Comparison of ENCODE assay signal across 8 cellular contexts in genomic region chr2:64608867-64609228, GRCh38. TPM values are rescaled to one million over a fixed set of nuclear protein-coding genes. Genes with fewer than 3 reads are reported as not detected.
DNase-seq lines count a peak whose midpoint lies in the region; ATAC-seq, FAIRE-seq and TF ChIP-seq lines count a peak whose summit lies in the region.

No MANE protein-coding gene starts in this region.

- peak overlapping the region; percentile 70 for H2AFZ ChIP-seq in GM12878 (ENCODE audit: control insufficient read depth, low read depth, low read length)

- POLR2A ChIA-PET in CD4-positive, alpha-beta memory T cell (lab: Charles Lee; ENCODE audit: partially characterized antibody) = interaction anchor here (0.6 to 5.2 kb wide), 12 partner anchors 14 to 618 kb away, joined by 3 to 63 read pairs (median 3); partner anchors contain the start of genes ACTR2, AFTPH and SERTAD2
- POLR2A ChIA-PET in GM12878 (lab: Charles Lee) = interaction anchor here (0.9 to 3.8 kb wide), 4 partner anchors 32 to 315 kb away, joined by 3 to 20 read pairs (median 7); partner anchors contain the start of gene SERTAD2

- peak; percentile 1 for ATAC-seq in HG03175 (IDR thresholded peaks at IDR 0.05; ENCODE audit: unreplicated experiment)
- peak; percentile 6 for ATAC-seq in GM12878

- H4K20me1 ChIP-seq in GM12878 (ENCODE audit: control insufficient read depth, insufficient read depth) = no peaks in the 10 kb centered on the region

- 11% methylated on average over 3 of the region's 20 CpGs for WGBS in GM12878 (ENCODE audit: insufficient coverage, insufficient replicate concordance, low lambda C conversion rate, missing lambda C conversion rate)
- WGBS in small intestine, 3 donors = 5 to 22% (median 18%) methylated on average over 10 to 20 of the region's 20 CpGs

- no peaks in the 10 kb centered on the region for H3K36me3 ChIP-seq in CD4-positive, alpha-beta memory T cell (ENCODE audit: insufficient read depth, low read length)
- no peaks in the 10 kb centered on the region for H3K36me3 ChIP-seq in GM12878 (ENCODE audit: control insufficient read depth in 2 of 2, insufficient read depth in 2 of 2, low read length in 1 of 2)
- H3K36me3 ChIP-seq in small intestine (ENCODE audit: control insufficient read depth in 2 of 2, insufficient read depth in 2 of 2, low read length in 2 of 2) = no peaks in the 10 kb centered on the region

- peak overlapping the region in 4 of 7 donors; percentile 68 to 81 (median 78) for H3K27ac Mint-ChIP-seq in CD4-positive, alpha-beta memory T cell

- peak overlapping the region in 1 of 2 donors; percentile 61 for H3K4me3 ChIP-seq in CD4-positive, alpha-beta memory T cell (ENCODE audit: low read length in 2 of 2)
- peak overlapping the region; percentile 56; the same call in 1 of the 2 replicates for H3K4me3 ChIP-seq in GM12878
- peak overlapping the region in 1 of 2 donors; percentile 63 for H3K4me3 ChIP-seq in small intestine (ENCODE audit: low read depth in 1 of 2, low read length in 2 of 2)

- no peak for TF ChIP-seq EP300 in GM12878 (IDR thresholded peaks at IDR 0.05; ENCODE audit: borderline replicate concordance in 1 of 2, control insufficient read depth in 1 of 2, low read depth in 2 of 2, low read length in 2 of 2)

- intact Hi-C loops in CD4-positive, alpha-beta memory T cell (cut with micrococcal nuclease) = loop anchor here (10.0 kb wide), 2 partner anchors 446 to 464 kb away; partner anchors contain the start of genes CEP68 and PELI1
- intact Hi-C loops in GM12878 (cut with micrococcal nuclease; ENCODE audit: unreplicated experiment) = loop anchor here (5.0 kb wide), 1 partner anchor 253 kb away; no protein-coding TSS in a partner anchor

- no peak for DNase-seq in CD4-positive, alpha-beta memory T cell
- DNase-seq in GM12878 (ENCODE audit: low read depth, low spot score) = no peak
- DNase-seq in mesenteric fat pad (ENCODE audit: low spot score) = peak; percentile 89
- DNase-seq in substantia nigra (lab: John Stamatoyannopoulos, UW) = no peak
- no peak for DNase-seq in small intestine
- DNase-seq in NCI-H526 treated with DMSO at 0.1 percent for 48 hours (lab: John Stamatoyannopoulos, UW) = no peak
- DNase-seq in NCI-H82 (lab: John Stamatoyannopoulos, UW) = no peak

- H3K9me3 ChIP-seq in CD4-positive, alpha-beta memory T cell (ENCODE audit: control insufficient read depth in 1 of 2, low read length in 2 of 2) = no peaks in the 10 kb centered on the region
- H3K9me3 ChIP-seq in GM12878 (replicated peaks; ENCODE audit: control insufficient read depth, insufficient read depth, low read length) (no peaks in the 10 kb centered on the region; the same call in 2 of the 3 replicates), small intestine (ENCODE audit: control insufficient read depth, low read depth) (no peaks in the 10 kb centered on the region)

- H3K79me2 ChIP-seq in GM12878 (ENCODE audit: control insufficient read depth, insufficient read depth, low read length) = no peaks in the 10 kb centered on the region

- peaks cover 38% of the 10 kb centered on the region for H3K4me1 ChIP-seq in CD4-positive, alpha-beta memory T cell (ENCODE audit: insufficient read depth, low read length)
- H3K4me1 ChIP-seq in GM12878 (ENCODE audit: control insufficient read depth, insufficient read depth, low read length) = peaks cover 38% of the 10 kb centered on the region
- H3K4me1 ChIP-seq in small intestine (ENCODE audit: control insufficient read depth in 2 of 2, insufficient read depth in 1 of 2, low read depth in 1 of 2, low read length in 1 of 2) = peaks cover 5 to 8% of the 10 kb centered on the region in 2 donors

- no peak for FAIRE-seq in GM12878 (lab: Jason Lieb, UNC)
- FAIRE-seq in small intestine (lab: Jason Lieb, UNC) = no peak

- H3K9me3 Mint-ChIP-seq in CD4-positive, alpha-beta memory T cell = no peaks in the 10 kb centered on the region

- no peaks in the 10 kb centered on the region for H3K27me3 Mint-ChIP-seq in CD4-positive, alpha-beta memory T cell

- H3K9ac ChIP-seq in GM12878 (ENCODE audit: control insufficient read depth, insufficient read depth, low read length) = peak overlapping the region; percentile 66

- in situ Hi-C loops in GM12878 (cut with MboI) = no loop called here

- H3K27me3 ChIP-seq in CD4-positive, alpha-beta memory T cell (ENCODE audit: insufficient read depth, low read length) = no peaks in the 10 kb centered on the region
- H3K27me3 ChIP-seq in GM12878 (replicated peaks in 1 of 2; ENCODE audit: control insufficient read depth in 2 of 2, insufficient read depth in 2 of 2, low read length in 1 of 2) (no peaks in the 10 kb centered on the region), small intestine (ENCODE audit: control insufficient read depth in 2 of 2, insufficient read depth in 2 of 2, low read length in 2 of 2) (no peaks in the 10 kb centered on the region)

- no TSS peak for BruUV-seq in GM12878 (replicated peaks; lab: Mats Ljungman, UMichigan)

- TF ChIP-seq POLR2A in GM12878 (IDR thresholded peaks at IDR 0.05; ENCODE audit: low read depth, low read length) = no peak

- no peak for TF ChIP-seq CTCF in GM12878 (IDR thresholded peaks at IDR 0.05 in 2 of 3, conservative IDR thresholded peaks at IDR 0.05 in 1 of 3; ENCODE audit: control insufficient read depth in 2 of 3, extremely low read depth in 1 of 3, insufficient read depth in 1 of 3, low read depth in 3 of 3, low read length in 3 of 3)

- peak overlapping the region; percentile 53 for H3K4me2 ChIP-seq in GM12878 (ENCODE audit: control insufficient read depth, insufficient read depth)

- no peak for TF ChIP-seq RAD21 in GM12878 (IDR thresholded peaks at IDR 0.05; ENCODE audit: insufficient read depth, low read depth, low read length)

- CTCF ChIA-PET in CD4-positive, alpha-beta memory T cell (lab: Charles Lee; ENCODE audit: partially characterized antibody) = interaction anchor here (0.6 to 5.7 kb wide), 9 partner anchors 9 to 225 kb away, joined by 3 to 54 read pairs (median 6); partner anchors contain the start of genes AFTPH and SERTAD2
- CTCF ChIA-PET in GM12878 (lab: Yijun Ruan, JAX) = interaction anchor here (0.6 to 5.7 kb wide), 18 partner anchors 9 to 490 kb away, joined by 3 to 37 read pairs (median 6); partner anchors contain the start of gene AFTPH

- RAD21 ChIA-PET in GM12878 (lab: Charles Lee; ENCODE audit: unreplicated experiment) = interaction anchor here (1.0 to 5.3 kb wide), 13 partner anchors 9 to 254 kb away, joined by 3 to 73 read pairs (median 17); partner anchors contain the start of genes AFTPH and SERTAD2

- no peaks in the 10 kb centered on the region for H3K36me3 Mint-ChIP-seq in CD4-positive, alpha-beta memory T cell

- peak overlapping the region; percentile 72 to 83 (median 76) for H3K4me3 Mint-ChIP-seq in CD4-positive, alpha-beta memory T cell

- SMC1A ChIA-PET in GM12878 (lab: Charles Lee; ENCODE audit: uncharacterized antibody, unreplicated experiment) = interaction anchor here (1.0 to 4.9 kb wide), 6 partner anchors 9 to 278 kb away, joined by 4 to 48 read pairs (median 39); partner anchors contain the start of gene AFTPH

- H3K4me1 Mint-ChIP-seq in CD4-positive, alpha-beta memory T cell = peaks cover 10 to 33% (median 22%) of the 10 kb centered on the region in 4 donors

- H3K27ac ChIP-seq in CD4-positive, alpha-beta memory T cell (ENCODE audit: low read depth, low read length) = peak overlapping the region; percentile 42
- H3K27ac ChIP-seq in GM12878 (ENCODE audit: control insufficient read depth, insufficient read depth) (peak overlapping the region; percentile 14; the same call in 1 of the 2 replicates), substantia nigra (ENCODE audit: low read depth, low read length, poor library complexity, severe bottlenecking) (no peak overlapping the region), small intestine (ENCODE audit: low read depth in 1 of 2, low read length in 1 of 2) (no peak overlapping the region)

TF ChIP-seq in GM12878, 131 proteins besides CTCF, POLR2A, EP300 and RAD21 (continues in another document):
- TF ChIP-seq PAX5 (IDR thresholded peaks at IDR 0.05; ENCODE audit: borderline replicate concordance, low read depth, low read length) (no peak), MEF2A (IDR thresholded peaks at IDR 0.05; ENCODE audit: insufficient read depth, low read depth, low read length) (no peak), MAX (IDR thresholded peaks at IDR 0.05; ENCODE audit: low read depth, low read length) (no peak), CHD2 (IDR thresholded peaks at IDR 0.05; ENCODE audit: borderline replicate concordance, low read depth, low read length) (no peak)

RNA-seq across cellular contexts. Expression of gene SERTAD2, which starts 44.9 kb away (rescaled TPM):
- total RNA-seq in CD4-positive, alpha-beta memory T cell = 10 to 100 TPM; 23.5 to 24.6 TPM
- polyA plus RNA-seq in CD4-positive, alpha-beta memory T cell = 1 to 10 TPM; 2.6 to 5.5 TPM
- total RNA-seq in GM12878 (2013; cell fraction: nucleolus; rRNA removed) = 31.9 and 37.0 TPM in 2 replicates
- total RNA-seq in GM12878 (2014; rRNA removed) (11.5 and 14.4 TPM in 2 replicates), GM12878 (2014; rRNA removed; fragmentation: Illumina TruSeq; extraction: Trizol) (12.0 and 12.5 TPM in 2 replicates), GM12878 (2021) (27.8 and 28.5 TPM in 2 replicates), mesenteric fat pad (19.7 TPM)
- polyA plus RNA-seq in GM12878 (2011; ENCODE audit: low read depth) = 27.5 TPM
- polyA plus RNA-seq in GM12878 (2011; rRNA removed) (22.5 and 23.5 TPM in 2 replicates), GM12878 (2014; fragmentation: Illumina TruSeq; extraction: Trizol) (24.8 and 25.0 TPM in 2 replicates), GM12878 (2014; fragmentation: Nextera tagmentation; extraction: Ambion mirVana) (1 to 10 TPM; 7.9 TPM), GM12878 (2014; rRNA removed) (28.6 and 28.7 TPM in 2 replicates), GM12878 (2016; fragmentation: Nextera tagmentation; extraction: Ambion mirVana) (10 to 100 TPM; 19.4 to 20.8 TPM), small intestine (1 to 10 TPM; 2.7 to 7.8 (median 3.8) TPM)
- 27.5 and 27.6 TPM in 2 replicates for polyA plus RNA-seq in GM12878 (2011; cell fraction: cytosol; rRNA removed)
- polyA plus RNA-seq in GM12878 (2011; cell fraction: nucleus; rRNA removed) = 30.6 and 44.1 TPM in 2 replicates
- 19.6 and 29.4 TPM in 2 replicates for polyA plus RNA-seq in GM12878 (2012)
- 30.0 and 30.9 TPM in 2 replicates for polyA minus RNA-seq in GM12878 (2011; rRNA and poly(A)+ RNA removed)
- polyA minus RNA-seq in GM12878 (2011; cell fraction: cytosol; rRNA and poly(A)+ RNA removed) = 20.3 and 32.3 TPM in 2 replicates
- 59.5 and 130 TPM in 2 replicates for polyA minus RNA-seq in GM12878 (2011; cell fraction: nucleus; rRNA and poly(A)+ RNA removed)

Comparison
In these comparisons a context has a peak if more than half of its experiments do, and no peak if none do; other contexts are left out.
1. H3K27ac ChIP-seq: peak in CD4-positive, alpha-beta memory T cell (single experiment) and GM12878 (single experiment); none in substantia nigra (single experiment) and small intestine (0 of 2).